ENCODE assay signal across 10 cellular contexts in the genomic region with DNA sequence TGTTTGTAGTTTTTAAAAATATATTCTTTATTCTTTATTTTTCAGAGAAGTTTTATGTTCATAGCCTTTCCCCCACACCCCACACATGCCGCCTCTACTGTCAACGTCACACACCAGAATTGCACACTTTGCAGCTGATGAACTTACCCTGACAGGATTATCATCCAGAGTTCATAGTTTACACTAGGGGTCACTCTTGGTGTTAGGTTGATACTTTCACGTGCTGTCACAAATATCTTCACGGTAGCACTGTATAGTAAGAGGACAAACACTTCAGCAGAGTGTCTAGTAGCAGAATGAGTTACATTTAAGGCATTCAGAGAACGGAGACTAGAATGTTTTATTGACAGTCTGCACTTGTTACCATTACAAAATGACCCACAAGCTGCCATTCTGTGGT. TPM values are rescaled to one million over a fixed set of nuclear protein-coding genes. Genes with fewer than 3 reads are reported as not detected.
A peak's percentile ranks its signal among the peaks of the same experiment; 100 is the strongest.
DNase-seq lines count a peak whose midpoint lies in the region; ATAC-seq, FAIRE-seq and TF ChIP-seq lines count a peak whose summit lies in the region.
"Had no signal": no experiment of that assay in that cellular context is flagged by ENCODE, and none has a peak within 500 bp of the region (broad histone marks: within the 10 kb centered on the region; RNA-seq: fewer than 3 reads in every experiment).

No MANE protein-coding gene starts in this region.

- TF ChIP-seq CTCF in GM06990 (IDR thresholded peaks at IDR 0.05; ENCODE audit: insufficient read depth, low read length, poor library complexity, severe bottlenecking) (peak; percentile 41), LNCAP (IDR thresholded peaks at IDR 0.05) (peak; percentile 50), VCaP (conservative IDR thresholded peaks at IDR 0.05) (peak; percentile 56), pancreas (IDR thresholded peaks at IDR 0.05) (no peak)

- peak in 3 of 4 donors; percentile 59 to 75 (median 66) for ATAC-seq in pancreas

- H3K4me3 ChIP-seq in GM06990 (replicated peaks; ENCODE audit: low read depth, low read length) (no peak overlapping the region), pancreas (no peak overlapping the region)
- H3K4me3 ChIP-seq: MG63 had no signal

- 4 to 8% methylated on average over 5 of the region's 5 CpGs for WGBS in pancreas, 2 donors

- H3K36me3 ChIP-seq in GM06990 (ENCODE audit: control insufficient read depth, insufficient read depth, low read length) (no peaks in the 10 kb centered on the region), pancreas (no peaks in the 10 kb centered on the region)
- H3K36me3 ChIP-seq: MG63 had no signal

- no peak for FAIRE-seq in pancreas (lab: Jason Lieb, UNC)

- no peaks in the 10 kb centered on the region for H3K27me3 ChIP-seq in GM06990 (replicated peaks; ENCODE audit: control insufficient read depth, insufficient read depth, low read length)
- H3K27me3 ChIP-seq in pancreas, result no peaks in the 10 kb centered on the region
- H3K27me3 ChIP-seq: MG63 had no signal

- no peaks in the 10 kb centered on the region for H3K9me3 ChIP-seq in pancreas
- H3K9me3 ChIP-seq: MG63 had no signal

- no peak overlapping the region for H3K27ac ChIP-seq in VCaP
- H3K27ac ChIP-seq in pancreas, result no peak overlapping the region

- H3K4me1 ChIP-seq in pancreas, result no peaks in the 10 kb centered on the region

- intact Hi-C loops in pancreas (cut with DNase I), result no loop called here

- DNase-seq in GM06990 (ENCODE audit: extremely low read depth, insufficient read length), result no peak
- DNase-seq in pancreas, result no peak
- DNase-seq in activated naive CD4-positive, alpha-beta T cell treated with anti-CD3 and anti-CD28 coated beads, Interleukin-2, amount 50 U/mL, for 16 hours, result no peak
- no peak for DNase-seq in mesenteric fat pad (ENCODE audit: low spot score)
- DNase-seq in inferior parietal cortex (ENCODE audit: extremely low spot score), result no peak
- DNase-seq: MG63 had no signal

RNA-seq across cellular contexts. Expression of gene DPPA3, which starts 5.2 kb away (rescaled TPM):
- not detected for total RNA-seq in pancreas
- polyA plus RNA-seq in pancreas, result not detected
- not detected for total RNA-seq in mesenteric fat pad
- total RNA-seq: T-helper 2 cell treated with Interferon-gamma antibody and Interleukin-4, amounts not matched to agents 100 ng/mL and 5 ng/mL, for 36 hours had no signal
- polyA plus RNA-seq: adipose tissue had no signal

RNA-seq across cellular contexts. Expression of gene GDF3, which starts 20.8 kb away (rescaled TPM):
- total RNA-seq in pancreas (not detected), mesenteric fat pad (0.26 TPM)
- polyA plus RNA-seq in pancreas, result under 1 TPM in 1 of 2 donors, not detected in 1; 0.07 TPM
- total RNA-seq: T-helper 2 cell treated with Interferon-gamma antibody and Interleukin-4, amounts not matched to agents 100 ng/mL and 5 ng/mL, for 36 hours had no signal

RNA-seq across cellular contexts. Expression of gene CLEC4C, which starts 30.8 kb away (rescaled TPM):
- not detected for total RNA-seq in pancreas
- not detected for polyA plus RNA-seq in pancreas
- not detected for total RNA-seq in mesenteric fat pad
- total RNA-seq: T-helper 2 cell treated with Interferon-gamma antibody and Interleukin-4, amounts not matched to agents 100 ng/mL and 5 ng/mL, for 36 hours had no signal
- polyA plus RNA-seq: adipose tissue had no signal

RNA-seq across cellular contexts. Expression of gene NANOGNB, which starts 48.6 kb away (rescaled TPM):
- total RNA-seq in pancreas, result not detected
- polyA plus RNA-seq in pancreas, result not detected
- not detected for total RNA-seq in mesenteric fat pad
- total RNA-seq: T-helper 2 cell treated with Interferon-gamma antibody and Interleukin-4, amounts not matched to agents 100 ng/mL and 5 ng/mL, for 36 hours had no signal
- polyA plus RNA-seq: adipose tissue had no signal

RNA-seq across cellular contexts. Expression of gene APOBEC1, which starts 50.7 kb away (rescaled TPM):
- under 1 TPM in 1 of 6 donors, not detected in 5; 0.20 TPM for total RNA-seq in pancreas
- polyA plus RNA-seq in pancreas, result not detected
- total RNA-seq in mesenteric fat pad, result not detected
- total RNA-seq: T-helper 2 cell treated with Interferon-gamma antibody and Interleukin-4, amounts not matched to agents 100 ng/mL and 5 ng/mL, for 36 hours had no signal
- polyA plus RNA-seq: adipose tissue had no signal

Comparison
In these comparisons a context has a peak if more than half of its experiments do, and no peak if none do; other contexts are left out.
1. CTCF ChIP-seq: peak in GM06990 (single experiment), LNCAP (single experiment) and VCaP (single experiment); none in pancreas (0 of 4).